ENCODE assay signal across 29 cellular contexts in genomic region chr2:154693941-154694340, GRCh38. TPM values are rescaled to one million over a fixed set of nuclear protein-coding genes. Genes with fewer than 3 reads are reported as not detected.
DNase-seq lines count a peak whose midpoint lies in the region; ATAC-seq lines count a peak whose summit lies in the region.
"Had no signal": no experiment of that assay in that cellular context is flagged by ENCODE, and none has a peak within 500 bp of the region (broad histone marks: within the 10 kb centered on the region; RNA-seq: fewer than 3 reads in every experiment).

No MANE protein-coding gene starts in this region.

- H3K4ac ChIP-seq in mesendoderm (ENCODE audit: low read depth, low read length), result no peak overlapping the region

- no peak overlapping the region for H3K23ac ChIP-seq in mesendoderm (ENCODE audit: low read length)

- H2BK5ac ChIP-seq in mesendoderm (ENCODE audit: low read length), result no peak overlapping the region

- H3K79me1 ChIP-seq in mesendoderm (ENCODE audit: low read length), result no peaks in the 10 kb centered on the region

- DNase-seq in Right ventricle myocardium superior (peak; percentile 40), cardiac septum (ENCODE audit: low spot score) (no peak), NCI-H1694 (lab: John Stamatoyannopoulos, UW) (peak; percentile 31), NCI-H69 (lab: John Stamatoyannopoulos, UW) (peak; percentile 24), mesendoderm (no peak)
- DNase-seq: AML-193; CD4-positive, alpha-beta memory T cell; COR-L47; DMS79; EL; GF-D8; H7; KBM-7; MV-4-11; NCI-H1105; NCI-H1436 treated with DMSO at 0.1 percent for 48 hours; NCI-H2029 treated with DMSO at 0.1 percent for 48 hours; NCI-H345; NCI-H524; NCI-H774; PC-9; SHP77 treated with DMSO at 0.1 percent for 48 hours; T-helper 17 cell had no signal

- no peak overlapping the region for H3K4me2 ChIP-seq in mesendoderm (ENCODE audit: low read length)
- H3K4me2 ChIP-seq: A549, PC-9 had no signal

- H3K9ac ChIP-seq in mesendoderm (ENCODE audit: low read length), result no peak overlapping the region

- WGBS in mesendoderm (ENCODE audit: extremely low coverage, insufficient coverage, low lambda C conversion rate), result no CpG with 5 or more reads among the region's 2 CpGs

- no peak overlapping the region for H3K27ac ChIP-seq in mesendoderm (ENCODE audit: low read depth, low read length)
- H3K27ac ChIP-seq: A549, PC-9, SK-N-MC had no signal

- H3K18ac ChIP-seq in mesendoderm (ENCODE audit: low read length), result no peak overlapping the region

- ATAC-seq in Right ventricle myocardium superior (ENCODE audit: poor library complexity), result no peak
- ATAC-seq in GM18502 (IDR thresholded peaks at IDR 0.05; ENCODE audit: poor library complexity, unreplicated experiment), result no peak
- no peak for ATAC-seq in HG02610 (IDR thresholded peaks at IDR 0.05; ENCODE audit: unreplicated experiment)
- ATAC-seq: A549, T-helper 17 cell had no signal

- no peaks in the 10 kb centered on the region for H3K79me2 ChIP-seq in mesendoderm (ENCODE audit: control insufficient read depth, insufficient read depth, low read length)

- no peak overlapping the region for H2AK5ac ChIP-seq in mesendoderm (ENCODE audit: low read length)

- intact Hi-C loops in Right ventricle myocardium superior (cut with DNase I) (no loop called here), cardiac septum (cut with DNase I) (no loop called here)

- H4K8ac ChIP-seq in mesendoderm (ENCODE audit: low read depth, low read length), result no peak overlapping the region

- peak overlapping the region; percentile 1 for H2BK15ac ChIP-seq in mesendoderm (replicated peaks; ENCODE audit: low read depth)

- no peak overlapping the region for H4K5ac ChIP-seq in mesendoderm (ENCODE audit: low read length)

- H3K56ac ChIP-seq in mesendoderm (ENCODE audit: low read length), result no peak overlapping the region

- H2BK120ac ChIP-seq in mesendoderm (ENCODE audit: low read depth, low read length), result no peak overlapping the region

- H3K27me3 ChIP-seq in mesendoderm (ENCODE audit: insufficient read depth, low read length, poor library complexity), result no peaks in the 10 kb centered on the region

- no peaks in the 10 kb centered on the region for H3K36me3 ChIP-seq in mesendoderm (ENCODE audit: control insufficient read depth, insufficient read depth, low read length)

- no peaks in the 10 kb centered on the region for H3K4me1 ChIP-seq in mesendoderm (ENCODE audit: control insufficient read depth, low read depth, low read length)
- H3K4me1 ChIP-seq: A549 had no signal

- H3K4me3 ChIP-seq in mesendoderm (ENCODE audit: low read length), result no peak overlapping the region
- H3K4me3 ChIP-seq: A549, PC-9, SK-N-MC had no signal

RNA-seq across cellular contexts. Expression of gene KCNJ3, which starts 4.6 kb away (rescaled TPM):
- 2.0 TPM for total RNA-seq in Right ventricle myocardium superior
- 3.4 TPM for total RNA-seq in cardiac septum
- 2.5 TPM for polyA plus RNA-seq in mesendoderm (2013, experiment 1 of 2)
- polyA plus RNA-seq in mesendoderm (2013, experiment 2 of 2), result 2.3 TPM
- total RNA-seq: CD4-positive, alpha-beta memory T cell; MCF 10A; PC-9; RPMI7951; T-helper 17 cell had no signal
- polyA plus RNA-seq: A549; CD4-positive, alpha-beta memory T cell had no signal

Comparison
In these comparisons a context has a peak if more than half of its experiments do, and no peak if none do; other contexts are left out.
1. DNase-seq: peak in Right ventricle myocardium superior (single experiment), NCI-H1694 (single experiment) and NCI-H69 (single experiment); none in cardiac septum (single experiment) and mesendoderm (single experiment).